In genomic region chr4:100162027-100162685, GRCh38 we compare ENCODE assay signal across 14 cellular contexts. TPM values are rescaled to one million over a fixed set of nuclear protein-coding genes. Genes with fewer than 3 reads are reported as not detected.
DNase-seq lines count a peak whose midpoint lies in the region; ATAC-seq and TF ChIP-seq lines count a peak whose summit lies in the region.
"Had no signal": no experiment of that assay in that cellular context is flagged by ENCODE, and none has a peak within 500 bp of the region (broad histone marks: within the 10 kb centered on the region; RNA-seq: fewer than 3 reads in every experiment).

No MANE protein-coding gene starts in this region.

- WGBS in hepatocyte (ENCODE audit: low lambda C conversion rate, missing lambda C conversion rate) = 68% methylated on average over 3 of the region's 3 CpGs

- no peak for TF ChIP-seq POLR2A in Peyer's patch (IDR thresholded peaks at IDR 0.05)

- H3K9me3 ChIP-seq in hepatocyte (ENCODE audit: low read depth) (peaks cover 4% of the 10 kb centered on the region), Peyer's patch (peaks cover 0 to 3% (median 0%) of the 10 kb centered on the region in 4 donors)
- H3K9me3 ChIP-seq: colonic mucosa had no signal

- H3K27me3 ChIP-seq in hepatocyte (no peaks in the 10 kb centered on the region), Peyer's patch (no peaks in the 10 kb centered on the region), H7 (ENCODE audit: control insufficient read depth, insufficient read depth, low read length) (no peaks in the 10 kb centered on the region)
- H3K27me3 ChIP-seq: colonic mucosa had no signal

- H3K79me2 ChIP-seq in hepatocyte = no peaks in the 10 kb centered on the region

- peak overlapping the region; percentile 31 for H3K27ac ChIP-seq in hepatocyte
- no peak overlapping the region for H3K27ac ChIP-seq in Peyer's patch
- H3K27ac ChIP-seq: colonic mucosa, skin epidermis had no signal

- no peak overlapping the region for H3K4me2 ChIP-seq in hepatocyte

- H3K4me3 ChIP-seq in hepatocyte (no peak overlapping the region), Peyer's patch (no peak overlapping the region), H7 (ENCODE audit: insufficient read depth, low read depth, low read length) (no peak overlapping the region)
- H3K4me3 ChIP-seq: colonic mucosa, skin epidermis had no signal

- ATAC-seq in GM21717 (IDR thresholded peaks at IDR 0.05; ENCODE audit: unreplicated experiment) = peak; percentile 84
- peak; percentile 88 for ATAC-seq in HG03175 (IDR thresholded peaks at IDR 0.05; ENCODE audit: unreplicated experiment)
- ATAC-seq: WTC11 had no signal

- H3K36me3 ChIP-seq in hepatocyte (replicated peaks; ENCODE audit: insufficient read depth, low read depth) (no peaks in the 10 kb centered on the region), Peyer's patch (no peaks in the 10 kb centered on the region), H7 (replicated peaks; ENCODE audit: control insufficient read depth, insufficient read depth, low read length) (no peaks in the 10 kb centered on the region)
- H3K36me3 ChIP-seq: colonic mucosa had no signal

- DNase-seq in NOMO-1 (lab: John Stamatoyannopoulos, UW; ENCODE audit: unreplicated experiment in 2 of 2) (peak; percentile 13 to 37), NOMO-1 treated with dmso at 0.1 percent for 144 hours (lab: John Stamatoyannopoulos, UW; ENCODE audit: unreplicated experiment) (no peak), hepatocyte (ENCODE audit: low spot score) (no peak), Peyer's patch (no peak), NCI-H1694 (lab: John Stamatoyannopoulos, UW) (no peak), H7 (no peak)
- DNase-seq: activated naive CD4-positive, alpha-beta T cell; colonic mucosa; mesenchymal stem cell; NCI-H1417 had no signal

- TF ChIP-seq CTCF in hepatocyte (IDR thresholded peaks at IDR 0.05; ENCODE audit: poor library complexity) = no peak
- no peak for TF ChIP-seq CTCF in Peyer's patch (IDR thresholded peaks at IDR 0.05)

- H2AFZ ChIP-seq in hepatocyte = no peak overlapping the region

- H3K4me1 ChIP-seq in hepatocyte (ENCODE audit: insufficient read depth) (no peaks in the 10 kb centered on the region), Peyer's patch (no peaks in the 10 kb centered on the region)
- H3K4me1 ChIP-seq: colonic mucosa had no signal

- H3K9me2 ChIP-seq in hepatocyte (replicated peaks; ENCODE audit: insufficient read depth) = no peaks in the 10 kb centered on the region

- H4K20me1 ChIP-seq in hepatocyte (ENCODE audit: insufficient read depth, poor library complexity, severe bottlenecking) = no peaks in the 10 kb centered on the region

RNA-seq across cellular contexts. Expression of gene DDIT4L, which starts 28.1 kb away (rescaled TPM):
- total RNA-seq in hepatocyte (3.6 and 4.4 TPM in 2 replicates), Peyer's patch (under 1 TPM in 1 of 4 donors, not detected in 3; 0.35 TPM)
- 0.43 and 0.64 TPM in 2 replicates for polyA plus RNA-seq in hepatocyte
- total RNA-seq in H7 (2014; rRNA removed; shearing (Covaris generic)) = 8.0 and 10.2 TPM in 2 replicates

Comparison
In these comparisons a context has a peak if more than half of its experiments do, and no peak if none do; other contexts are left out.
1. DNase-seq: peak in NOMO-1 (2 of 2); none in NOMO-1 treated with dmso at 0.1 percent for 144 hours (single experiment), hepatocyte (single experiment), Peyer's patch (0 of 3), NCI-H1694 (single experiment) and H7 (single experiment).